Comparison of ENCODE assay signal across 2 cellular contexts in genomic region chr1:196709889-196710288, GRCh38. TPM values are rescaled to one million over a fixed set of nuclear protein-coding genes. Genes with fewer than 3 reads are reported as not detected.
"Had no signal": no experiment of that assay in that cellular context is flagged by ENCODE, and none has a peak within 500 bp of the region (broad histone marks: within the 10 kb centered on the region; RNA-seq: fewer than 3 reads in every experiment).

No MANE protein-coding gene starts in this region.

RNA-seq across cellular contexts. Expression of gene CFH, which starts 58.0 kb away (rescaled TPM):
- total RNA-seq: activated B cell treated with CpG ODN at 0.5 μM for 24 hours; activated naive CD4-positive, alpha-beta T cell treated with anti-CD3 and anti-CD28 coated beads for 36 hours had no signal
